23 cellular contexts compared by ENCODE assay signal in genomic region chr9:31124389-31124788, GRCh38.
A peak's percentile ranks its signal among the peaks of the same experiment; 100 is the strongest.
DNase-seq lines count a peak whose midpoint lies in the region; ATAC-seq, FAIRE-seq and TF ChIP-seq lines count a peak whose summit lies in the region.
"Had no signal": no experiment of that assay in that cellular context is flagged by ENCODE, and none has a peak within 500 bp of the region (broad histone marks: within the 10 kb centered on the region; RNA-seq: fewer than 3 reads in every experiment).

No MANE protein-coding gene starts in this region.

- CTCF ChIA-PET in HepG2 (lab: Yijun Ruan, JAX; ENCODE audit: low intra/inter-chr PET ratio, low total read pairs): no interaction called here

- no peak for DNase-seq in HepG2 (ENCODE audit: low spot score)
- no peak for DNase-seq in right lobe of liver
- no peak for DNase-seq in neuronal stem cell (ENCODE audit: low spot score)
- DNase-seq: AML-193; CD4-positive, alpha-beta memory T cell; CD8-positive, alpha-beta memory T cell; COR-L47; DMS 273 treated with DMSO at 0.1 percent for 48 hours; DMS153; DMS53; DMS79; DND-41; EL; GDM1 had no signal

- H2BK15ac ChIP-seq in neuronal stem cell (ENCODE audit: low read length): no peak overlapping the region

- no peaks in the 10 kb centered on the region for H4K20me1 ChIP-seq in HepG2 (ENCODE audit: insufficient read depth, low read length)
- H4K20me1 ChIP-seq: BLaER1 treated with 17β-estradiol and CSF1 and Interleukin-3, amounts not matched to agents 10 nM and 100 nM had no signal

- H3K79me1 ChIP-seq in neuronal stem cell (ENCODE audit: low read depth, low read length): no peaks in the 10 kb centered on the region

- H3K14ac ChIP-seq in neuronal stem cell (ENCODE audit: low read length): no peak overlapping the region

- WGBS in liver: 23% methylated on average over 1 of the region's 1 CpG
- WGBS in HepG2 (ENCODE audit: low lambda C conversion rate): 0% methylated on average over 1 of the region's 1 CpG
- 0% methylated on average over 1 of the region's 1 CpG for WGBS in right lobe of liver (ENCODE audit: insufficient coverage, low coverage, low lambda C conversion rate, missing lambda C conversion rate)
- WGBS in neuronal stem cell (ENCODE audit: extremely low coverage in 2 of 2, insufficient read length in 2 of 2, insufficient replicate concordance in 1 of 2), 2 donors: no CpG with 5 or more reads among the region's 1 CpG

- no peak overlapping the region for H3K4ac ChIP-seq in neuronal stem cell (ENCODE audit: low read length)

- H2BK5ac ChIP-seq in neuronal stem cell (ENCODE audit: low read length): no peak overlapping the region

- no peak overlapping the region for H3K4me3 ChIP-seq in liver (ENCODE audit: low read depth in 1 of 3, low read length in 3 of 3)
- H3K4me3 ChIP-seq in HepG2 (replicated peaks in 1 of 3; ENCODE audit: insufficient read depth in 1 of 3, low read depth in 2 of 3, low read length in 3 of 3): no peak overlapping the region
- no peak overlapping the region for H3K4me3 ChIP-seq in right lobe of liver
- H3K4me3 ChIP-seq in neuronal stem cell (ENCODE audit: low read length in 2 of 2): no peak overlapping the region
- H3K4me3 ChIP-seq: A549; BLaER1 treated with 17β-estradiol and CSF1 and Interleukin-3, amounts not matched to agents 10 nM and 100 nM; GM12878 had no signal

- no peak overlapping the region for H3K9ac ChIP-seq in liver (ENCODE audit: low read depth in 1 of 2, low read length in 2 of 2)
- no peak overlapping the region for H3K9ac ChIP-seq in HepG2 (ENCODE audit: insufficient read depth, low read depth, low read length)
- no peak overlapping the region for H3K9ac ChIP-seq in neuronal stem cell (ENCODE audit: low read depth, low read length, poor library complexity)
- H3K9ac ChIP-seq: BLaER1 treated with 17β-estradiol and CSF1 and Interleukin-3, amounts not matched to agents 10 nM and 100 nM had no signal

- POLR2A ChIA-PET in HepG2 (lab: Yijun Ruan, JAX): no interaction called here

- H3K27me3 ChIP-seq in liver (ENCODE audit: control insufficient read depth in 4 of 4, insufficient read depth in 4 of 4, low read length in 3 of 4): no peaks in the 10 kb centered on the region
- no peaks in the 10 kb centered on the region; a peak in 1 of 5 replicates for H3K27me3 ChIP-seq in HepG2 (ENCODE audit: control insufficient read depth in 1 of 2, insufficient read depth in 2 of 2, low read length in 2 of 2)
- H3K27me3 ChIP-seq in right lobe of liver: no peaks in the 10 kb centered on the region
- H3K27me3 ChIP-seq in neuronal stem cell (ENCODE audit: control insufficient read depth in 3 of 3, insufficient read depth in 3 of 3, low read depth in 1 of 3, low read length in 3 of 3): no peaks in the 10 kb centered on the region
- H3K27me3 ChIP-seq: BLaER1 treated with 17β-estradiol and CSF1 and Interleukin-3, amounts not matched to agents 10 nM and 100 nM had no signal

- H2AFZ ChIP-seq in HepG2 (ENCODE audit: low read length) (no peak overlapping the region), neuronal stem cell (ENCODE audit: low read length) (no peak overlapping the region)

- in situ Hi-C loops in HepG2 (cut with HindIII; ENCODE audit: extremely low pct_ligation_motif_present, low pct_unique_long_range_greater_than_20kb): loop anchor here (25.0 kb wide), 1 partner anchor 663 kb away; no protein-coding TSS in a partner anchor

- H3K9me3 ChIP-seq in liver (ENCODE audit: control insufficient read depth in 4 of 4, low read length in 3 of 4) (no peaks in the 10 kb centered on the region), HepG2 (ENCODE audit: low read length) (no peaks in the 10 kb centered on the region), right lobe of liver (no peaks in the 10 kb centered on the region), neuronal stem cell (replicated peaks in 1 of 2; ENCODE audit: control insufficient read depth in 2 of 2, insufficient read depth in 1 of 2, low read depth in 1 of 2, low read length in 2 of 2) (no peaks in the 10 kb centered on the region)
- H3K9me3 ChIP-seq: A549 had no signal

- H3K4me1 ChIP-seq in liver (ENCODE audit: control insufficient read depth in 4 of 4, insufficient read depth in 4 of 4, low read length in 3 of 4): peaks cover 0 to 13% (median 10%) of the 10 kb centered on the region in 4 donors
- H3K4me1 ChIP-seq in HepG2 (ENCODE audit: insufficient read depth, low read length): no peaks in the 10 kb centered on the region
- H3K4me1 ChIP-seq in right lobe of liver: peaks cover 0 to 8% (median 0%) of the 10 kb centered on the region in 4 donors
- no peaks in the 10 kb centered on the region for H3K4me1 ChIP-seq in neuronal stem cell (ENCODE audit: control insufficient read depth in 2 of 2, insufficient read depth in 1 of 2, low read depth in 1 of 2, low read length in 2 of 2)
- H3K4me1 ChIP-seq: A549; BLaER1 treated with 17β-estradiol and CSF1 and Interleukin-3, amounts not matched to agents 10 nM and 100 nM had no signal

- TF ChIP-seq POLR2A in HepG2 (IDR thresholded peaks at IDR 0.05; ENCODE audit: insufficient read depth in 1 of 2, low read depth in 2 of 2, low read length in 2 of 2): no peak
- TF ChIP-seq POLR2A in right lobe of liver (IDR thresholded peaks at IDR 0.05): no peak

- no peaks in the 10 kb centered on the region for H3K36me3 ChIP-seq in liver (ENCODE audit: control insufficient read depth in 4 of 4, insufficient read depth in 3 of 4, low read depth in 1 of 4, low read length in 3 of 4)
- no peaks in the 10 kb centered on the region for H3K36me3 ChIP-seq in HepG2 (replicated peaks in 1 of 2; ENCODE audit: control insufficient read depth in 1 of 2, insufficient read depth in 2 of 2, low read length in 2 of 2)
- H3K36me3 ChIP-seq in right lobe of liver: no peaks in the 10 kb centered on the region
- H3K36me3 ChIP-seq in neuronal stem cell (replicated peaks in 1 of 2; ENCODE audit: control insufficient read depth in 2 of 2, insufficient read depth in 2 of 2, low read length in 2 of 2): no peaks in the 10 kb centered on the region
- H3K36me3 ChIP-seq: BLaER1 treated with 17β-estradiol and CSF1 and Interleukin-3, amounts not matched to agents 10 nM and 100 nM had no signal

- no peak overlapping the region for H4K91ac ChIP-seq in neuronal stem cell (ENCODE audit: low read depth, low read length, poor library complexity)

- TF ChIP-seq CTCF in liver (IDR thresholded peaks at IDR 0.05; ENCODE audit: low read depth, low read length, missing input control) (no peak), HepG2 (CRISPR knock-in tag; IDR thresholded peaks at IDR 0.05) (no peak), right lobe of liver (IDR thresholded peaks at IDR 0.05) (no peak)

- TF ChIP-seq EP300 in HepG2 (IDR thresholded peaks at IDR 0.05; ENCODE audit: low read depth in 2 of 2, low read length in 2 of 2) (no peak), HepG2 (CRISPR knock-in tag; IDR thresholded peaks at IDR 0.05; ENCODE audit: borderline replicate concordance) (no peak)

- intact Hi-C loops in HepG2 (cut with micrococcal nuclease; ENCODE audit: unreplicated experiment): no loop called here
- intact Hi-C loops in right lobe of liver (cut with DNase I): no loop called here

- H2BK12ac ChIP-seq in neuronal stem cell (ENCODE audit: low read length): no peak overlapping the region

- H4K8ac ChIP-seq in neuronal stem cell (ENCODE audit: low read depth, low read length): no peak overlapping the region

- no peak for FAIRE-seq in HepG2 (lab: Jason Lieb, UNC)
- FAIRE-seq: A549, GM12878, GM12892, GM18507 had no signal

- H3K27ac ChIP-seq in liver (ENCODE audit: low read depth in 1 of 2, low read length in 2 of 2): no peak overlapping the region
- no peak overlapping the region for H3K27ac ChIP-seq in HepG2 (ENCODE audit: extremely low read length, insufficient read depth, low read length)
- peak overlapping the region in 1 of 3 donors; percentile 20 for H3K27ac ChIP-seq in right lobe of liver
- no peak overlapping the region for H3K27ac ChIP-seq in neuronal stem cell (replicated peaks; ENCODE audit: low read length)
- H3K27ac ChIP-seq: 22Rv1; A549; BLaER1 treated with 17β-estradiol and CSF1 and Interleukin-3, amounts not matched to agents 10 nM and 100 nM; C4-2B had no signal

- no peak overlapping the region for H3K23ac ChIP-seq in neuronal stem cell (ENCODE audit: low read depth, low read length, poor library complexity)

- BruUV-seq in HepG2 (replicated peaks; lab: Mats Ljungman, UMichigan): no TSS peak

- H3K79me2 ChIP-seq in HepG2 (ENCODE audit: insufficient read depth, low read length): no peaks in the 10 kb centered on the region

- no peak overlapping the region for H2BK120ac ChIP-seq in neuronal stem cell (ENCODE audit: low read depth, low read length)

- TF ChIP-seq RAD21 in liver (IDR thresholded peaks at IDR 0.05): no peak
- no peak for TF ChIP-seq RAD21 in HepG2 (CRISPR knock-in tag; IDR thresholded peaks at IDR 0.05)

- H2AK5ac ChIP-seq in neuronal stem cell (ENCODE audit: low read depth, low read length): no peak overlapping the region

- ATAC-seq in HepG2 (no peak), right lobe of liver (peak; percentile 59 to 84 (median 76)), HG03097 (IDR thresholded peaks at IDR 0.05; ENCODE audit: low FRiP score, unreplicated experiment) (no peak)
- ATAC-seq: A549, GM12878 had no signal

- H3K4me2 ChIP-seq in HepG2 (ENCODE audit: low read depth, low read length): no peak overlapping the region
- H3K4me2 ChIP-seq in neuronal stem cell (ENCODE audit: insufficient read depth, low read length, poor library complexity, severe bottlenecking): no peak overlapping the region
- H3K4me2 ChIP-seq: A549; BLaER1 treated with 17β-estradiol and CSF1 and Interleukin-3, amounts not matched to agents 10 nM and 100 nM had no signal

- H3K18ac ChIP-seq in neuronal stem cell (ENCODE audit: low read length): no peak overlapping the region

TF ChIP-seq in liver, 16 proteins besides CTCF, POLR2A, EP300 and RAD21 (continues in another document):
- TF ChIP-seq ATF3 (IDR thresholded peaks at IDR 0.05) (no peak), FOXA2 (IDR thresholded peaks at IDR 0.05) (no peak), NR2F2 (IDR thresholded peaks at IDR 0.05) (no peak)

TF ChIP-seq in HepG2, 621 proteins besides CTCF, POLR2A, EP300 and RAD21 (continues in another document):
- TF ChIP-seq ZBTB44 (CRISPR knock-in tag; IDR thresholded peaks at IDR 0.05) (no peak), ZNF550 (CRISPR knock-in tag; IDR thresholded peaks at IDR 0.05; ENCODE audit: borderline replicate concordance) (no peak), ZNF709 (CRISPR knock-in tag; IDR thresholded peaks at IDR 0.05) (no peak)

Comparison
In these comparisons a context has a peak if more than half of its experiments do, and no peak if none do; other contexts are left out.
1. ATAC-seq: peak in right lobe of liver (4 of 4); none in HepG2 (single experiment) and HG03097 (single experiment).